7 cellular contexts compared by ENCODE assay signal in genomic region chrX:147911192-147912022, GRCh38.
DNase-seq lines count a peak whose midpoint lies in the region; ATAC-seq and TF ChIP-seq lines count a peak whose summit lies in the region.

FMR1 (plus strand) TSS chrX:147911919; CDS start chrX:147912180, 261 bp downstream.

- TF ChIP-seq CTCF in retinal pigment epithelial cell (conservative IDR thresholded peaks at IDR 0.05; ENCODE audit: low read depth, low read length): no peak

- ATAC-seq in GM18517 (IDR thresholded peaks at IDR 0.05; ENCODE audit: unreplicated experiment): peak; percentile 80
- ATAC-seq in HG03025 (IDR thresholded peaks at IDR 0.05; ENCODE audit: low FRiP score, unreplicated experiment): peak; percentile 83

- DNase-seq in NCI-H2029 treated with DMSO at 0.1 percent for 48 hours (lab: John Stamatoyannopoulos, UW): peak; percentile 59
- DNase-seq in T1000 (lab: John Stamatoyannopoulos, UW): peak; percentile 71
- peak; percentile 94 for DNase-seq in astrocyte of the hippocampus (ENCODE audit: low read depth, low spot score)
- DNase-seq in hippocampal formation (lab: John Stamatoyannopoulos, UW): peak; percentile 82 to 85
- DNase-seq in retinal pigment epithelial cell (ENCODE audit: low read depth): peak; percentile 54

- peak within 1 kb of the TSS; percentile 74 for H3K4me3 ChIP-seq in retinal pigment epithelial cell (ENCODE audit: low read length)

Comparison
In these comparisons a context has a peak if more than half of its experiments do, and no peak if none do; other contexts are left out.
1. Peak in every context shown above with its lines: DNase-seq, ATAC-seq and H3K4me3 ChIP-seq.